In genomic region chr22:44261861-44262595, GRCh38 we compare ENCODE assay signal across 13 cellular contexts. TPM values are rescaled to one million over a fixed set of nuclear protein-coding genes. Genes with fewer than 3 reads are reported as not detected.
DNase-seq lines count a peak whose midpoint lies in the region; ATAC-seq, FAIRE-seq and TF ChIP-seq lines count a peak whose summit lies in the region.
"Had no signal": no experiment of that assay in that cellular context is flagged by ENCODE, and none has a peak within 500 bp of the region (broad histone marks: within the 10 kb centered on the region; RNA-seq: fewer than 3 reads in every experiment).

No MANE protein-coding gene starts in this region.

- H3K4me3 ChIP-seq in coronary artery: no peak overlapping the region
- H3K4me3 ChIP-seq: cardiac muscle cell, esophagus muscularis mucosa had no signal

- H3K27ac ChIP-seq in coronary artery: no peak overlapping the region
- H3K27ac ChIP-seq: cardiac muscle cell, esophagus muscularis mucosa, HL-60 had no signal

- intact Hi-C loops in posterior vena cava (cut with DNase I): no loop called here

- FAIRE-seq in D721Med (lab: Jason Lieb, UNC): no peak

- DNase-seq in NCI-H1417 (lab: John Stamatoyannopoulos, UW): peak in 2 of 3 experiments; percentile 38 to 70
- no peak for DNase-seq in NCI-H1417 treated with DMSO at 0.1 percent for 48 hours (lab: John Stamatoyannopoulos, UW)
- peak; percentile 72 for DNase-seq in NCI-H345 treated with DMSO at 0.1 percent for 48 hours (lab: John Stamatoyannopoulos, UW; ENCODE audit: unreplicated experiment)
- peak; percentile 68 for DNase-seq in coronary artery (ENCODE audit: low spot score)
- DNase-seq in posterior vena cava (ENCODE audit: low spot score): peak; percentile 58
- DNase-seq in SIG-M5 (lab: John Stamatoyannopoulos, UW): no peak
- DNase-seq in D721Med (ENCODE audit: insufficient read length, low spot score): no peak
- DNase-seq: activated CD4-positive, alpha-beta T cell treated with anti-CD3 and anti-CD28 coated beads for 4 hours; occipital lobe had no signal

- ATAC-seq in GM21367 (IDR thresholded peaks at IDR 0.05; ENCODE audit: unreplicated experiment): no peak

- TF ChIP-seq CTCF in coronary artery (IDR thresholded peaks at IDR 0.05) (no peak), D721Med (IDR thresholded peaks at IDR 0.05; ENCODE audit: insufficient read depth, missing control alignments) (no peak)

RNA-seq across cellular contexts. Expression of gene SHISAL1, which starts 50.7 kb away (rescaled TPM):
- 10 to 100 TPM in 1 of 2 donors, 1 to 10 TPM in 1; 9.8 to 12.7 TPM for total RNA-seq in posterior vena cava

Comparison
In these comparisons a context has a peak if more than half of its experiments do, and no peak if none do; other contexts are left out.
1. DNase-seq: peak in NCI-H1417 (2 of 3), NCI-H345 treated with DMSO at 0.1 percent for 48 hours (single experiment), coronary artery (single experiment) and posterior vena cava (single experiment); none in NCI-H1417 treated with DMSO at 0.1 percent for 48 hours (single experiment), SIG-M5 (single experiment) and D721Med (single experiment).